In genomic region chr10:3619276-3619675, GRCh38 we compare ENCODE assay signal across 20 cellular contexts.
DNase-seq lines count a peak whose midpoint lies in the region; ATAC-seq and TF ChIP-seq lines count a peak whose summit lies in the region.
"Had no signal": no experiment of that assay in that cellular context is flagged by ENCODE, and none has a peak within 500 bp of the region (broad histone marks: within the 10 kb centered on the region; RNA-seq: fewer than 3 reads in every experiment).

No MANE protein-coding gene starts in this region.

- H3K27ac ChIP-seq in neuronal stem cell (replicated peaks; ENCODE audit: low read length), result no peak overlapping the region
- H3K27ac ChIP-seq: A549, RWPE1 had no signal

- peaks cover 7 to 12% of the 10 kb centered on the region in 2 donors for H3K9me3 ChIP-seq in neuronal stem cell (replicated peaks in 1 of 2; ENCODE audit: control insufficient read depth in 2 of 2, insufficient read depth in 1 of 2, low read depth in 1 of 2, low read length in 2 of 2)
- H3K9me3 ChIP-seq in mucosa of descending colon, result no peaks in the 10 kb centered on the region
- H3K9me3 ChIP-seq: BE2C, SK-N-SH had no signal

- no peak overlapping the region for H4K8ac ChIP-seq in neuronal stem cell (ENCODE audit: low read depth, low read length)

- H3K36me3 ChIP-seq in neuronal stem cell (replicated peaks in 1 of 2; ENCODE audit: control insufficient read depth in 2 of 2, insufficient read depth in 2 of 2, low read length in 2 of 2) (no peaks in the 10 kb centered on the region), mucosa of descending colon (ENCODE audit: low read depth) (no peaks in the 10 kb centered on the region)
- H3K36me3 ChIP-seq: BE2C had no signal

- H3K4me2 ChIP-seq in neuronal stem cell (ENCODE audit: insufficient read depth, low read length, poor library complexity, severe bottlenecking), result no peak overlapping the region
- H3K4me2 ChIP-seq: A549, SK-N-SH had no signal

- no peak overlapping the region for H2BK5ac ChIP-seq in neuronal stem cell (ENCODE audit: low read length)

- intact Hi-C loops in mucosa of descending colon (cut with DNase I, micrococcal nuclease), result no loop called here

- no peak overlapping the region for H3K14ac ChIP-seq in neuronal stem cell (ENCODE audit: low read length)

- DNase-seq in COR-L47 (lab: John Stamatoyannopoulos, UW) (peak; percentile 5), NCI-H1417 treated with DMSO at 0.1 percent for 48 hours (lab: John Stamatoyannopoulos, UW) (peak; percentile 54), NCI-H748 (lab: John Stamatoyannopoulos, UW; ENCODE audit: unreplicated experiment) (peak; percentile 81), left kidney (ENCODE audit: low read depth, low spot score) (peak; percentile 57), neuronal stem cell (ENCODE audit: low spot score) (no peak), mucosa of descending colon (no peak)
- no peak for DNase-seq in activated CD8-positive, alpha-beta memory T cell treated with anti-CD3 and anti-CD28 coated beads for 24 hours
- DNase-seq: BE2C; IMR-90; NCI-H1694; NCI-H2081 treated with DMSO at 0.1 percent for 48 hours; NCI-H226; NCI-H524 treated with DMSO at 0.1 percent for 48 hours; NK-92 treated with Interleukin-12 subunit alpha and Interleukin-12 subunit beta, amount 100 ng/mL, for 24 hours; SIG-M5; SK-N-SH; T-helper 2 cell had no signal

- H2AK5ac ChIP-seq in neuronal stem cell (ENCODE audit: low read depth, low read length), result no peak overlapping the region

- no peak overlapping the region for H3K23ac ChIP-seq in neuronal stem cell (ENCODE audit: low read depth, low read length, poor library complexity)

- H2BK120ac ChIP-seq in neuronal stem cell (ENCODE audit: low read depth, low read length), result no peak overlapping the region

- H2AFZ ChIP-seq in neuronal stem cell (ENCODE audit: low read length), result no peak overlapping the region

- H3K18ac ChIP-seq in neuronal stem cell (ENCODE audit: low read length), result no peak overlapping the region

- ATAC-seq in mucosa of descending colon, result no peak
- ATAC-seq: A549, HCT116 had no signal

- H3K27me3 ChIP-seq in neuronal stem cell (ENCODE audit: control insufficient read depth in 3 of 3, insufficient read depth in 3 of 3, low read depth in 1 of 3, low read length in 3 of 3), result no peaks in the 10 kb centered on the region
- H3K27me3 ChIP-seq: BE2C had no signal

- H2BK15ac ChIP-seq in neuronal stem cell (ENCODE audit: low read length), result no peak overlapping the region

- no peak overlapping the region for H3K4ac ChIP-seq in neuronal stem cell (ENCODE audit: low read length)

- no peak for TF ChIP-seq CTCF in mucosa of descending colon (IDR thresholded peaks at IDR 0.05)

- peaks cover 2% of the 10 kb centered on the region for H3K79me1 ChIP-seq in neuronal stem cell (ENCODE audit: low read depth, low read length)

- H3K9ac ChIP-seq in neuronal stem cell (ENCODE audit: low read depth, low read length, poor library complexity), result no peak overlapping the region
- H3K9ac ChIP-seq: SK-N-SH had no signal

- H3K4me3 ChIP-seq in neuronal stem cell (ENCODE audit: low read length in 2 of 2), result no peak overlapping the region
- no peak overlapping the region for H3K4me3 ChIP-seq in mucosa of descending colon
- H3K4me3 ChIP-seq: A549 had no signal

- no peak overlapping the region for H2BK12ac ChIP-seq in neuronal stem cell (ENCODE audit: low read length)

- H3K4me1 ChIP-seq in neuronal stem cell (ENCODE audit: control insufficient read depth in 2 of 2, insufficient read depth in 1 of 2, low read depth in 1 of 2, low read length in 2 of 2), result peaks cover 0 to 1% of the 10 kb centered on the region in 2 donors
- H3K4me1 ChIP-seq in mucosa of descending colon (ENCODE audit: low read depth), result no peaks in the 10 kb centered on the region
- H3K4me1 ChIP-seq: A549, BE2C had no signal

- H4K91ac ChIP-seq in neuronal stem cell (ENCODE audit: low read depth, low read length, poor library complexity), result no peak overlapping the region

- no CpG with 5 or more reads among the region's 2 CpGs for WGBS in neuronal stem cell (ENCODE audit: extremely low coverage in 2 of 2, insufficient read length in 2 of 2, insufficient replicate concordance in 1 of 2), 2 donors

Comparison
In these comparisons a context has a peak if more than half of its experiments do, and no peak if none do; other contexts are left out.
1. DNase-seq: peak in COR-L47 (single experiment), NCI-H1417 treated with DMSO at 0.1 percent for 48 hours (single experiment), NCI-H748 (single experiment) and left kidney (single experiment); none in neuronal stem cell (single experiment), mucosa of descending colon (0 of 3) and activated CD8-positive, alpha-beta memory T cell treated with anti-CD3 and anti-CD28 coated beads for 24 hours (single experiment).